22 cellular contexts compared by ENCODE assay signal in genomic region chr12:52172956-52173355, GRCh38. TPM values are rescaled to one million over a fixed set of nuclear protein-coding genes. Genes with fewer than 3 reads are reported as not detected.
"Had no signal": no experiment of that assay in that cellular context is flagged by ENCODE, and none has a peak within 500 bp of the region (broad histone marks: within the 10 kb centered on the region; RNA-seq: fewer than 3 reads in every experiment).

No MANE protein-coding gene starts in this region.

- H3K27ac ChIP-seq: KMS-11, SJSA1, SK-N-MC had no signal

- H3K9me3 ChIP-seq: SJSA1 had no signal

- H3K4me2 ChIP-seq: KMS-11 had no signal

- DNase-seq: Kasumi-1, MM.1S, NCI-H1092 treated with DMSO at 0.1 percent for 48 hours, NCI-H1436, NCI-H1694, NCI-H1930, NCI-H2081, NCI-H2107, NCI-H2227 treated with DMSO at 0.1 percent for 48 hours, NCI-H524 treated with DMSO at 0.1 percent for 48 hours, NCI-H69, NCI-H774, Right ventricle myocardium superior, RPMI8226, SIG-M5 had no signal

- FAIRE-seq: HepG2, K562, RCC 7860 had no signal

- H3K4me3 ChIP-seq: K562, SJSA1, SK-N-MC had no signal

- H3K27me3 ChIP-seq: SJSA1 had no signal

- H3K9ac ChIP-seq: KMS-11 had no signal

RNA-seq across cellular contexts. Expression of gene KRT80, which starts 18.9 kb away (rescaled TPM):
- total RNA-seq: K562, Right ventricle myocardium superior had no signal
- polyA plus RNA-seq: IgD-negative memory B cell, K562 had no signal
